ENCODE assay signal across 21 cellular contexts in the genomic region with DNA sequence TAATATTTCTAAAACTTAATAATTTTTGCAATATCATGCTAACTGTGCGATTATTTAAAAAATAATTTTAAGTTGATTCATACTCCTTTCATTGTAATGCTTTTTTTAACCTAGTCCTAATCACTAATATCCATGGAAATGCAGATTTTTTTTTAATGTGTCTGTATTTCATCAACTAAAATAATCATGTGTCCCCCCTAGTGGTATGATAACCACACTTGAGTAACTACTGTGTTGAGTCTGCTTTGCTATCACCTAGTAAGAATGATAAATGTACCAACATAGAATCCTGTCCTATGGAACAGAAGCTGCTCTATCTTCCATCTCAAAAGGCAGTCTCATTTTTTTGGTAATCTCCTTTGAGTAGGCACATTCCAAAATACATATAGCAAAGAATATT.
"Had no signal": no experiment of that assay in that cellular context is flagged by ENCODE, and none has a peak within 500 bp of the region (broad histone marks: within the 10 kb centered on the region; RNA-seq: fewer than 3 reads in every experiment).

No MANE protein-coding gene starts in this region.

- H3K4me1 ChIP-seq: prostate gland, tibial artery, vagina had no signal

- H3K36me3 ChIP-seq: prostate gland, tibial artery, vagina had no signal

- H3K27me3 ChIP-seq: tibial artery, vagina had no signal

- H3K27me3 Mint-ChIP-seq: activated CD4-positive, alpha-beta memory T cell treated with anti-CD3 and anti-CD28 coated beads, Interleukin-2, amount 10 ng/mL, durations not matched to agents 7 days and 5 days; brain; memory B cell had no signal

- H3K4me3 Mint-ChIP-seq: activated CD4-positive, alpha-beta memory T cell treated with anti-CD3 and anti-CD28 coated beads, Interleukin-2, amount 10 ng/mL, durations not matched to agents 7 days and 5 days; brain; memory B cell had no signal

- H3K9me3 ChIP-seq: prostate gland, tibial artery, vagina had no signal

- DNase-seq: activated CD4-positive, alpha-beta memory T cell treated with anti-CD3 and anti-CD28 coated beads, Interleukin-2, amount 10 ng/mL, durations not matched to agents 7 days and 5 days; activated CD4-positive, alpha-beta T cell treated with anti-CD3 and anti-CD28 coated beads for 48 hours; activated CD4-positive, CD25-positive, alpha-beta regulatory T cell; activated naive CD4-positive, alpha-beta T cell treated with Interleukin-2 at 50 U/mL for 16 hours; activated T-cell treated with anti-CD3 and anti-CD28 coated beads, Interleukin-2, amount 50 U/mL, for 1 hour; anterior cingulate cortex; central memory CD4-positive, alpha-beta T cell; erythroblast; left ventricle myocardium superior; right cardiac atrium; stimulated activated naive CD8-positive, alpha-beta T cell treated with anti-CD3 and anti-CD28 coated beads, Interleukin-15, Interleukin-2, amounts not matched to agents 100 U/mL and 50 U/mL, for 24 hours; substantia nigra; T-helper 9 cell; tibial artery had no signal

- ATAC-seq: left ventricle myocardium superior; right cardiac atrium; stimulated activated naive CD8-positive, alpha-beta T cell treated with anti-CD3 and anti-CD28 coated beads, Interleukin-15, Interleukin-2, amounts not matched to agents 100 U/mL and 50 U/mL, for 24 hours had no signal

- H3K27ac ChIP-seq: coronary artery, prostate gland, skin epidermis, tibial artery, vagina had no signal

- H3K9me3 Mint-ChIP-seq: activated CD4-positive, alpha-beta memory T cell treated with anti-CD3 and anti-CD28 coated beads, Interleukin-2, amount 10 ng/mL, durations not matched to agents 7 days and 5 days; activated T-helper 2 cell treated with anti-CD3 and anti-CD28 coated beads, Interferon-gamma antibody, Interleukin-2, Interleukin-4, amounts not matched to agents 10 μg/mL and 5 μg/mL and 100 μg/mL, durations not matched to agents 14 hours and 24 hours and 36 hours; brain; memory B cell had no signal

- H3K27ac Mint-ChIP-seq: activated CD4-positive, alpha-beta memory T cell treated with anti-CD3 and anti-CD28 coated beads, Interleukin-2, amount 10 ng/mL, durations not matched to agents 7 days and 5 days; activated T-helper 2 cell treated with anti-CD3 and anti-CD28 coated beads, Interferon-gamma antibody, Interleukin-2, Interleukin-4, amounts not matched to agents 10 μg/mL and 5 μg/mL and 100 μg/mL, durations not matched to agents 14 hours and 24 hours and 36 hours; brain; memory B cell had no signal

- H3K4me1 Mint-ChIP-seq: activated CD4-positive, alpha-beta memory T cell treated with anti-CD3 and anti-CD28 coated beads, Interleukin-2, amount 10 ng/mL, durations not matched to agents 7 days and 5 days; memory B cell had no signal

- H3K4me3 ChIP-seq: coronary artery, prostate gland, skin epidermis, tibial artery, vagina had no signal

- H3K36me3 Mint-ChIP-seq: brain, memory B cell had no signal
